In the genomic region with DNA sequence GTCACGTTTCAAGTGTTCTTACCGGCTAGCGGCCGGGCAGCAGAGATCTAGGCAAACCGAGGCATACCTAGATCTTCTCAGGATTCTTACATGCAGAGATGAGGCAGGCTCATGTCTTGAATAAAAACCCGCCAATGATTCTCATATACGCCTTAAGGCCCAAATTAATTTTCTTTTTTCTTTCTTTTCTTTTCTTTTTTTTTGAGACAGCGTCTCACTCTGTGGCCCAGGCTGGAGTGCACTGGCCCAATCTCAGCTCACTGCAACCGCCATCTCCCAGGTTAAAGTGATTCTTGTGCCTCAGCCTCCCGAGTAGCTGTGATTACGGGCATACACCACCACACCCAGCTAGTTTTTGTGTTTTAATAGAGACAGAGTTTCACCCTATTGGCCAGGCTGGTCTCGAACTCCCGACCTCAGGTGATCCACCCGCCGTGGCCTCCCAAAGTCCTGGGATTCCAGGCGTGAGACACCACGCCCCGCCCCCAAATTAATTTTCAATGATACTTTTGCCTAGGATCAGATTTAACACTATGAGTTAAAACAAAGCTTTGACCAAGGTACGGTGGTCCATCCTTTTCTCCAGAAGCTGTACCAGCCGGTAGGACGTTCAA, we compare ENCODE assay signal across 8 cellular contexts. TPM values are rescaled to one million over a fixed set of nuclear protein-coding genes. Genes with fewer than 3 reads are reported as not detected.
A peak's percentile ranks its signal among the peaks of the same experiment; 100 is the strongest.
DNase-seq lines count a peak whose midpoint lies in the region; ATAC-seq, FAIRE-seq and TF ChIP-seq lines count a peak whose summit lies in the region.

No MANE protein-coding gene starts in this region.

- H3K14ac ChIP-seq in H1 (ENCODE audit: insufficient read length): no peak overlapping the region

- H2BK15ac ChIP-seq in H1 (ENCODE audit: low read length): no peak overlapping the region

- H3K27me3 Mint-ChIP-seq in neural progenitor cell (ENCODE audit: insufficient read depth, low read depth): peaks cover 4% of the 10 kb centered on the region

- no peaks in the 10 kb centered on the region for H3K79me2 ChIP-seq in H1 (ENCODE audit: control insufficient read depth in 1 of 2, insufficient read depth in 2 of 2, low read length in 2 of 2)
- H3K79me2 ChIP-seq in neural progenitor cell (ENCODE audit: low read depth): peaks cover 10% of the 10 kb centered on the region

- H3K9me3 ChIP-seq in NT2/D1 (ENCODE audit: insufficient read depth, low read length): no peaks in the 10 kb centered on the region
- no peaks in the 10 kb centered on the region for H3K9me3 ChIP-seq in H1 (ENCODE audit: insufficient read depth in 2 of 2, low read depth in 1 of 2, low read length in 1 of 2)
- H3K9me3 ChIP-seq in neural progenitor cell (ENCODE audit: low read depth): no peaks in the 10 kb centered on the region

- H2AFZ ChIP-seq in H1 (ENCODE audit: low read length) (peak overlapping the region; percentile 55), neural progenitor cell (replicated peaks) (peak overlapping the region; percentile 58)

- H3K4me2 ChIP-seq in H1 (ENCODE audit: insufficient read depth in 1 of 2, low read depth in 2 of 2, low read length in 2 of 2) (peak overlapping the region; percentile 78 to 83), neural progenitor cell (peak overlapping the region; percentile 81)

- H3K79me1 ChIP-seq in H1 (ENCODE audit: low read depth, low read length): no peaks in the 10 kb centered on the region

- no peak overlapping the region for H2BK12ac ChIP-seq in H1 (ENCODE audit: low read depth, low read length)

- POLR2A ChIA-PET in H1 (lab: Charles Lee; ENCODE audit: partially characterized antibody): interaction anchor here (1.0 to 1.2 kb wide), 2 partner anchors 27 to 137 kb away, joined by 5 read pairs; partner anchors contain the start of genes NMRK1 and OSTF1

- no peak for TF ChIP-seq EP300 in H1 (IDR thresholded peaks at IDR 0.05; ENCODE audit: borderline replicate concordance in 1 of 2, low read depth in 2 of 2, low read length in 2 of 2)

- FAIRE-seq in H1 (lab: Jason Lieb, UNC): no peak

- H3K9ac ChIP-seq in NT2/D1 (ENCODE audit: insufficient read length, low read depth): peak overlapping the region; percentile 96
- H3K9ac ChIP-seq in H1 (replicated peaks in 1 of 4; ENCODE audit: extremely low read depth in 1 of 4, low read depth in 3 of 4, low read length in 3 of 4): peak overlapping the region in 3 of 4 experiments; percentile 0 to 62 (median 50); a peak in 4 of 7 replicates
- no peak overlapping the region for H3K9ac ChIP-seq in neural progenitor cell

- no peak for TF ChIP-seq POLR2A in H1 (IDR thresholded peaks at IDR 0.05; ENCODE audit: control extremely low read depth in 1 of 2, low read depth in 2 of 2, low read length in 2 of 2)

- no peak for TF ChIP-seq RAD21 in H1 (IDR thresholded peaks at IDR 0.05 in 1 of 2, conservative IDR thresholded peaks at IDR 0.05 in 1 of 2; ENCODE audit: low read depth in 2 of 2, low read length in 2 of 2)

- H3K36me3 Mint-ChIP-seq in neural progenitor cell: peaks cover 5% of the 10 kb centered on the region

- peak overlapping the region; percentile 84; the same call in 1 of the 2 replicates for H2BK5ac ChIP-seq in H1 (ENCODE audit: low read depth, low read length)

- TF ChIP-seq CTCF in C4-2B (conservative IDR thresholded peaks at IDR 0.05) (no peak), H1 (IDR thresholded peaks at IDR 0.05; ENCODE audit: control extremely low read depth in 1 of 3, insufficient read depth in 1 of 3, low read depth in 1 of 3, low read length in 3 of 3) (no peak), neural progenitor cell (IDR thresholded peaks at IDR 0.05) (no peak)

- H4K20me1 ChIP-seq in H1 (replicated peaks in 1 of 2; ENCODE audit: control insufficient read depth in 1 of 2, insufficient read depth in 2 of 2, low read length in 2 of 2) (no peaks in the 10 kb centered on the region), neural progenitor cell (ENCODE audit: low read depth) (peaks cover 8% of the 10 kb centered on the region)

- H3K36me3 ChIP-seq in NT2/D1 (ENCODE audit: insufficient read depth, insufficient read length, low read length) (peaks cover 4% of the 10 kb centered on the region), H1 (ENCODE audit: control insufficient read depth in 2 of 4, insufficient read depth in 4 of 4, low read length in 3 of 4) (no peaks in the 10 kb centered on the region; a peak in 1 of 8 replicates), neural progenitor cell (no peaks in the 10 kb centered on the region)

- WGBS in H1 (ENCODE audit: extremely low coverage in 1 of 2, insufficient coverage in 1 of 2, insufficient read length in 1 of 2, insufficient replicate concordance in 2 of 2, low coverage in 1 of 2, low lambda C conversion rate in 2 of 2, missing lambda C conversion rate in 1 of 2), 2 experiments: 70% methylated on average over 21 of the region's 21 CpGs; no CpG with 5 or more reads in 1 of the 2 experiments

- no peaks in the 10 kb centered on the region for H3K9me3 Mint-ChIP-seq in neural progenitor cell

- DNase-seq in NT2/D1 (ENCODE audit: low read depth, low spot score) (no peak), H1 (ENCODE audit: low read depth in 1 of 2, low spot score in 2 of 2) (no peak), neural progenitor cell (ENCODE audit: low spot score) (no peak), NOMO-1 (lab: John Stamatoyannopoulos, UW; ENCODE audit: unreplicated experiment in 2 of 2) (no peak)

- no peak overlapping the region for H3K56ac ChIP-seq in H1 (replicated peaks; ENCODE audit: insufficient read length, low read depth, low read length)

- H2BK120ac ChIP-seq in H1 (replicated peaks; ENCODE audit: low read depth, low read length): no peak overlapping the region

- H3K27ac ChIP-seq in C4-2B: peak overlapping the region; percentile 98
- no peak overlapping the region for H3K27ac ChIP-seq in H1 (ENCODE audit: low read depth, low read length)
- H3K27ac ChIP-seq in neural progenitor cell: no peak overlapping the region

- H3K23me2 ChIP-seq in H1 (ENCODE audit: low read depth, low read length): peaks cover 8% of the 10 kb centered on the region; the same call in 1 of the 2 replicates

- no peak overlapping the region for H4K8ac ChIP-seq in H1 (ENCODE audit: extremely low read depth, insufficient read depth, low read length)

- H3K27me3 ChIP-seq in NT2/D1 (ENCODE audit: insufficient read depth, insufficient read length) (no peaks in the 10 kb centered on the region), H1 (replicated peaks in 1 of 4; ENCODE audit: control insufficient read depth in 3 of 4, extremely low read depth in 1 of 4, insufficient read depth in 3 of 4, low read length in 3 of 4) (no peaks in the 10 kb centered on the region), neural progenitor cell (no peaks in the 10 kb centered on the region)

- H3K23ac ChIP-seq in H1 (ENCODE audit: insufficient read length): no peak overlapping the region

- H4K5ac ChIP-seq in H1 (ENCODE audit: insufficient read length, low read depth, low read length): peak overlapping the region; percentile 4

- H3K4me1 ChIP-seq in NT2/D1 (ENCODE audit: insufficient read depth, insufficient read length): no peaks in the 10 kb centered on the region
- peaks cover 0 to 5% (median 2%) of the 10 kb centered on the region in 4 experiments; a peak in 3 of 7 replicates for H3K4me1 ChIP-seq in H1 (replicated peaks in 1 of 4; ENCODE audit: control insufficient read depth in 3 of 4, insufficient read depth in 4 of 4, low read length in 3 of 4)
- peaks cover 21% of the 10 kb centered on the region for H3K4me1 ChIP-seq in neural progenitor cell

- ATAC-seq in GM18867 (IDR thresholded peaks at IDR 0.05; ENCODE audit: unreplicated experiment) (no peak), esophagus mucosa (no peak), HG03521 (IDR thresholded peaks at IDR 0.05; ENCODE audit: unreplicated experiment) (no peak)

- H3K4me3 Mint-ChIP-seq in neural progenitor cell: peak overlapping the region; percentile 99

- peak overlapping the region; percentile 89; the same call in 1 of the 2 replicates for H3K18ac ChIP-seq in H1 (ENCODE audit: extremely low read depth, low read length)

- peak overlapping the region; percentile 98 for H3K27ac Mint-ChIP-seq in neural progenitor cell

- no peak overlapping the region for H2BK20ac ChIP-seq in H1 (ENCODE audit: low read length)

- CTCF ChIA-PET in H1 (lab: Charles Lee; ENCODE audit: partially characterized antibody): interaction anchor here (0.9 to 8.6 kb wide), 13 partner anchors 8 to 198 kb away, joined by 3 to 123 read pairs (median 5); partner anchors contain the start of genes CARNMT1 and TRPM6

- peaks cover 25% of the 10 kb centered on the region for H3K4me1 Mint-ChIP-seq in neural progenitor cell

- no peak overlapping the region for H3K4ac ChIP-seq in H1 (replicated peaks; ENCODE audit: insufficient read length, low read depth, low read length)

- peaks cover 43% of the 10 kb centered on the region for H3F3A ChIP-seq in neural progenitor cell (ENCODE audit: low read depth)

- H4K91ac ChIP-seq in H1 (replicated peaks; ENCODE audit: insufficient read length, low read length): no peak overlapping the region

- H2AK5ac ChIP-seq in H1 (ENCODE audit: low read depth, low read length): no peak overlapping the region

- peak overlapping the region; percentile 93 for H3K4me3 ChIP-seq in NT2/D1 (ENCODE audit: insufficient read length, low read depth)
- peak overlapping the region; percentile 50 to 80 (median 71) for H3K4me3 ChIP-seq in H1 (ENCODE audit: extremely low read depth in 1 of 4, insufficient read depth in 2 of 4, low read depth in 3 of 4, low read length in 4 of 4)
- H3K4me3 ChIP-seq in neural progenitor cell: peak overlapping the region; percentile 79

TF ChIP-seq in H1, 55 proteins besides CTCF, POLR2A, EP300 and RAD21:
- TF ChIP-seq POLR2AphosphoS5 (IDR thresholded peaks at IDR 0.05; ENCODE audit: low read depth, low read length) (no peak), TCF12 (IDR thresholded peaks at IDR 0.05; ENCODE audit: low read depth, low read length) (no peak), CHD1 (IDR thresholded peaks at IDR 0.05; ENCODE audit: low read depth, low read length) (no peak)

RNA-seq across cellular contexts. Expression of gene C9orf40, which starts 1.5 kb away (rescaled TPM):
- total RNA-seq in H1 (2021; fragmentation: NEBNext Ultra II Directional; extraction: Animal tissue kit (Norgen Biotek cat#: 25700)): 10.8 and 11.2 TPM in 2 replicates
- polyA plus RNA-seq in H1 (2011; rRNA removed): 3.6 and 5.0 TPM in 2 replicates
- polyA plus RNA-seq in H1 (2011; cell fraction: cytosol; rRNA removed): 5.5 TPM
- polyA plus RNA-seq in H1 (2011; cell fraction: nucleus; rRNA removed): 2.7 TPM
- polyA plus RNA-seq in H1 (2012, experiment 1 of 2): 4.0 to 6.3 TPM (median 5.1 TPM) in 4 replicates
- polyA plus RNA-seq in H1 (2012, experiment 2 of 2): 3.7 TPM
- polyA plus RNA-seq in H1 (2013, experiment 1 of 2): 5.4 TPM
- polyA plus RNA-seq in H1 (2013, experiment 2 of 2): 5.7 TPM
- polyA minus RNA-seq in H1 (2011; rRNA and poly(A)+ RNA removed): 0.51 and 0.57 TPM in 2 replicates
- polyA minus RNA-seq in H1 (2011; cell fraction: cytosol; rRNA and poly(A)+ RNA removed): 5.1 TPM
- polyA minus RNA-seq in H1 (2011; cell fraction: nucleus; rRNA and poly(A)+ RNA removed): 5.1 TPM
- 19.0 and 19.3 TPM in 2 replicates for total RNA-seq in neural progenitor cell (ENCODE audit: low replicate concordance)
- total RNA-seq in esophagus mucosa: 3.7 TPM
